ENCODE assay signal across 21 cellular contexts in the genomic region with DNA sequence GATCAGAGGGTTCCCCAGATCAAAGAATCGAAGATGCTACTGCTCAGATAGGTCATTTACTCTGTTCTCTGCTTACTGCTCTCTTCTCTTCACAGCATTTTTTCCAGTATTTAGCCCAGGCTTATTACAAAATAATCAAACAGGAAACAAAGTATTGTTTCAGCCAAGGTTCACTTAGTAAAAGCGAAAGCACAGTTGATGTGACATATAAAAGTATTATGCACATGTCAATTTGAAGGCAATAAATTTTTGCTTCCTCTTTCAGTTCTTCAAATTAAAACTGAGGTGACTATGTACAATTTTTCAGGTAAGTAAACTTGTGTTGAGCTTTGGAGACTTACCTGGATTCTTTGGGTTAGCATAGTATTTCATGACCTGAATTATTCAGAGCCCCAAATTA.
"Had no signal": no experiment of that assay in that cellular context is flagged by ENCODE, and none has a peak within 500 bp of the region (broad histone marks: within the 10 kb centered on the region; RNA-seq: fewer than 3 reads in every experiment).

No MANE protein-coding gene starts in this region.

- H3K4me3 ChIP-seq: dorsolateral prefrontal cortex, gastrocnemius medialis, pancreas, tibial artery, uterus had no signal

- ATAC-seq: activated CD4-positive, CD25-positive, alpha-beta regulatory T cell treated with anti-CD3 and anti-CD28 coated beads, Interleukin-2, amount 50 U/mL, for 24 hours; activated CD8-positive, alpha-beta T cell treated with anti-CD3 and anti-CD28 coated beads, Interleukin-2, amount 10 ng/mL, durations not matched to agents 7 days and 5 days; activated naive CD8-positive, alpha-beta T cell treated with anti-CD3 and anti-CD28 coated beads, Interleukin-2, amount 50 U/mL, for 24 hours; activated T-cell treated with anti-CD3 and anti-CD28 coated beads, Interleukin-2, amount 50 U/mL, for 4 hours; gastrocnemius medialis; sciatic nerve; stimulated activated memory B cell treated with anti-CD40 and anti-IgM and Interleukin-4, amounts not matched to agents 10 μg/mL and 1 μg/mL and 100 μg/mL, for 72 hours had no signal

- H3K36me3 Mint-ChIP-seq: activated naive CD4-positive, alpha-beta T cell treated with anti-CD3 and anti-CD28 coated beads, Interleukin-2, amount 10 ng/mL, durations not matched to agents 7 days and 5 days; immature natural killer cell; memory B cell; naive B cell; stimulated activated memory B cell treated with anti-CD40 and anti-IgM and Interleukin-4, amounts not matched to agents 10 μg/mL and 1 μg/mL and 100 μg/mL, for 72 hours had no signal

- H3K36me3 ChIP-seq: brain microvascular endothelial cell, gastrocnemius medialis, neutrophil, pancreas, tibial artery, uterus had no signal

- H3K9me3 Mint-ChIP-seq: activated CD4-positive, alpha-beta T cell treated with anti-CD3 and anti-CD28 coated beads, Interleukin-2, amount 10 ng/mL, durations not matched to agents 7 days and 5 days; activated naive CD4-positive, alpha-beta T cell treated with anti-CD3 and anti-CD28 coated beads, Interleukin-2, amount 10 ng/mL, durations not matched to agents 7 days and 5 days; activated naive CD8-positive, alpha-beta T cell treated with anti-CD3 and anti-CD28 coated beads, Interleukin-2, amount 50 U/mL, for 24 hours had no signal

- H3K27ac ChIP-seq: brain microvascular endothelial cell, dorsolateral prefrontal cortex, gastrocnemius medialis, neutrophil, pancreas, tibial artery, uterus had no signal

- H3K27me3 ChIP-seq: brain microvascular endothelial cell, dorsolateral prefrontal cortex, gastrocnemius medialis, neutrophil, pancreas, tibial artery, uterus had no signal

- H3K9me3 ChIP-seq: gastrocnemius medialis, neutrophil, pancreas, tibial artery, uterus had no signal

- H3K27me3 Mint-ChIP-seq: activated CD4-positive, alpha-beta T cell treated with anti-CD3 and anti-CD28 coated beads, Interleukin-2, amount 10 ng/mL, durations not matched to agents 7 days and 5 days; activated naive CD4-positive, alpha-beta T cell treated with anti-CD3 and anti-CD28 coated beads, Interleukin-2, amount 10 ng/mL, durations not matched to agents 7 days and 5 days; activated naive CD8-positive, alpha-beta T cell treated with anti-CD3 and anti-CD28 coated beads, Interleukin-2, amount 50 U/mL, for 24 hours; memory B cell; naive B cell; stimulated activated memory B cell treated with anti-CD40 and anti-IgM and Interleukin-4, amounts not matched to agents 10 μg/mL and 1 μg/mL and 100 μg/mL, for 72 hours had no signal

- H3K4me3 Mint-ChIP-seq: activated CD4-positive, alpha-beta T cell treated with anti-CD3 and anti-CD28 coated beads, Interleukin-2, amount 10 ng/mL, durations not matched to agents 7 days and 5 days; activated CD8-positive, alpha-beta T cell treated with anti-CD3 and anti-CD28 coated beads, Interleukin-2, amount 10 ng/mL, durations not matched to agents 7 days and 5 days; activated naive CD4-positive, alpha-beta T cell treated with anti-CD3 and anti-CD28 coated beads, Interleukin-2, amount 10 ng/mL, durations not matched to agents 7 days and 5 days; activated naive CD8-positive, alpha-beta T cell treated with anti-CD3 and anti-CD28 coated beads, Interleukin-2, amount 50 U/mL, for 24 hours; activated T-cell treated with anti-CD3 and anti-CD28 coated beads, Interleukin-2, amount 50 U/mL, for 4 hours; immature natural killer cell; memory B cell; naive B cell; stimulated activated memory B cell treated with anti-CD40 and anti-IgM and Interleukin-4, amounts not matched to agents 10 μg/mL and 1 μg/mL and 100 μg/mL, for 72 hours had no signal

- H3K27ac Mint-ChIP-seq: activated CD4-positive, alpha-beta T cell treated with anti-CD3 and anti-CD28 coated beads, Interleukin-2, amount 10 ng/mL, durations not matched to agents 7 days and 5 days; activated CD8-positive, alpha-beta T cell treated with anti-CD3 and anti-CD28 coated beads, Interleukin-2, amount 10 ng/mL, durations not matched to agents 7 days and 5 days; activated naive CD4-positive, alpha-beta T cell treated with anti-CD3 and anti-CD28 coated beads, Interleukin-2, amount 10 ng/mL, durations not matched to agents 7 days and 5 days; activated naive CD8-positive, alpha-beta T cell treated with anti-CD3 and anti-CD28 coated beads, Interleukin-2, amount 50 U/mL, for 24 hours; immature natural killer cell; memory B cell; naive B cell; stimulated activated memory B cell treated with anti-CD40 and anti-IgM and Interleukin-4, amounts not matched to agents 10 μg/mL and 1 μg/mL and 100 μg/mL, for 72 hours had no signal

- H3K4me1 ChIP-seq: gastrocnemius medialis, pancreas, tibial artery, uterus had no signal

- DNase-seq: activated CD4-positive, alpha-beta T cell treated with anti-CD3 and anti-CD28 coated beads, Interleukin-2, amount 10 ng/mL, durations not matched to agents 7 days and 5 days; activated CD8-positive, alpha-beta T cell treated with anti-CD3 and anti-CD28 coated beads, Interleukin-2, amount 10 ng/mL, durations not matched to agents 7 days and 5 days; activated naive CD4-positive, alpha-beta T cell treated with anti-CD3 and anti-CD28 coated beads, Interleukin-2, amount 10 ng/mL, durations not matched to agents 7 days and 5 days; activated naive CD8-positive, alpha-beta T cell treated with anti-CD3 and anti-CD28 coated beads, Interleukin-2, amount 50 U/mL, for 24 hours; activated T-cell treated with anti-CD3 and anti-CD28 coated beads, Interleukin-2, amount 50 U/mL, for 4 hours; brain microvascular endothelial cell; central memory CD4-positive, alpha-beta T cell; dorsolateral prefrontal cortex; gastrocnemius medialis; immature natural killer cell; kidney glomerular epithelial cell; naive B cell; pancreas; stimulated activated CD4-positive, alpha-beta T cell treated with anti-CD3 and anti-CD28 coated beads, Interleukin-4, amount 100 ng/mL, for 4 hours; tibial artery; uterus had no signal

- H3K4me1 Mint-ChIP-seq: activated CD4-positive, alpha-beta T cell treated with anti-CD3 and anti-CD28 coated beads, Interleukin-2, amount 10 ng/mL, durations not matched to agents 7 days and 5 days; activated naive CD4-positive, alpha-beta T cell treated with anti-CD3 and anti-CD28 coated beads, Interleukin-2, amount 10 ng/mL, durations not matched to agents 7 days and 5 days; activated naive CD8-positive, alpha-beta T cell treated with anti-CD3 and anti-CD28 coated beads, Interleukin-2, amount 50 U/mL, for 24 hours; immature natural killer cell; naive B cell; stimulated activated memory B cell treated with anti-CD40 and anti-IgM and Interleukin-4, amounts not matched to agents 10 μg/mL and 1 μg/mL and 100 μg/mL, for 72 hours had no signal
